ENCODE assay signal across 18 cellular contexts in the genomic region with DNA sequence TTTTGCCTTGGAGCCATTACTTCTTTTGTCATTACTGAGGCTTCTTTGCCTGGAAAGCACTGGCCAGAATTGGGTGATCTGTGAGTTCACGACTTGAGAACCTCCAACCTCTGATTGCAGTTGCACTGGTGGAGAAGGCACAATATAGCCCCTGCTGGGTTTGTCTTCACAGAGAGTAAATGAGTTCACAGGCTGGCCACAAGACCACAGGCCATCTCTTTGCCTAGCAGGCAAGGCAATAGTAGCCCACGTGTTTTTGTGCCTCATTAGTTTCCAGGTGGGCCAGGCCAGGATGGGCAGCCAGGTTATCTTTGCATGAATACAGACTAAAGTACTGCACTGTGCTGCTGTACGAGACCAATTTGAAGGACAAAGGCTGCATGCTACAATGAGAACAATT.
DNase-seq lines count a peak whose midpoint lies in the region; ATAC-seq and TF ChIP-seq lines count a peak whose summit lies in the region.
"Had no signal": no experiment of that assay in that cellular context is flagged by ENCODE, and none has a peak within 500 bp of the region (broad histone marks: within the 10 kb centered on the region; RNA-seq: fewer than 3 reads in every experiment).

No MANE protein-coding gene starts in this region.

- no peaks in the 10 kb centered on the region for H3K79me2 ChIP-seq in GM23338 (replicated peaks; ENCODE audit: insufficient read depth)
- H3K79me2 ChIP-seq in trophoblast cell (ENCODE audit: control insufficient read depth, insufficient read depth, low read length, poor library complexity): peaks cover 2% of the 10 kb centered on the region

- DNase-seq in DMS79 (lab: John Stamatoyannopoulos, UW): peak; percentile 70
- DNase-seq in GM23338 (ENCODE audit: low spot score): no peak
- peak; percentile 50 for DNase-seq in endodermal cell
- DNase-seq in trophoblast cell: no peak
- no peak for DNase-seq in esophagus muscularis mucosa (ENCODE audit: extremely low spot score)
- DNase-seq: CD4-positive, CD25-positive, alpha-beta regulatory T cell; GDM1; HCEC 1CT; NCI-H1048; NCI-H187 treated with DMSO at 0.1 percent for 48 hours; NCI-H2107; NCI-H510A treated with DMSO at 0.1 percent for 48 hours had no signal

- TF ChIP-seq POLR2A in esophagus muscularis mucosa (IDR thresholded peaks at IDR 0.05; ENCODE audit: low read depth): no peak

- WGBS in endodermal cell (ENCODE audit: insufficient coverage in 1 of 2, insufficient read length in 1 of 2), 2 experiments: 59 to 65% methylated on average over 2 to 3 of the region's 3 CpGs
- WGBS in trophoblast cell (ENCODE audit: extremely low coverage, insufficient coverage, insufficient read length): no CpG with 5 or more reads among the region's 3 CpGs
- 59% methylated on average over 2 of the region's 3 CpGs for WGBS in esophagus muscularis mucosa

- intact Hi-C loops in esophagus muscularis mucosa (cut with DNase I): no loop called here

- peak overlapping the region; percentile 64 for H2BK12ac ChIP-seq in trophoblast cell (ENCODE audit: low read length)

- H4K8ac ChIP-seq in trophoblast cell (ENCODE audit: low read depth, low read length): peak overlapping the region; percentile 62

- TF ChIP-seq CTCF in GM23338 (conservative IDR thresholded peaks at IDR 0.05; ENCODE audit: low read depth in 2 of 2) (no peak), endodermal cell (conservative IDR thresholded peaks at IDR 0.05) (no peak), esophagus muscularis mucosa (IDR thresholded peaks at IDR 0.05) (no peak)

- peak; percentile 51 for ATAC-seq in GM23338
- no peak for ATAC-seq in HG03342 (IDR thresholded peaks at IDR 0.05; ENCODE audit: unreplicated experiment)
- no peak for ATAC-seq in HG02981 (IDR thresholded peaks at IDR 0.05; ENCODE audit: unreplicated experiment)
- ATAC-seq: GM12878 had no signal

- H2AFZ ChIP-seq in GM23338: no peak overlapping the region
- H2AFZ ChIP-seq in trophoblast cell (ENCODE audit: insufficient read depth, low read length, poor library complexity): no peak overlapping the region

- no peak overlapping the region for H3K4me2 ChIP-seq in GM23338
- H3K4me2 ChIP-seq in trophoblast cell (ENCODE audit: low read length): peak overlapping the region; percentile 7
- H3K4me2 ChIP-seq: BLaER1 had no signal

- no peak overlapping the region for H3K4me3 Mint-ChIP-seq in GM23338
- no peak overlapping the region for H3K4me3 Mint-ChIP-seq in endodermal cell
- H3K4me3 Mint-ChIP-seq: CD4-positive, CD25-positive, alpha-beta regulatory T cell had no signal

- H4K91ac ChIP-seq in trophoblast cell (ENCODE audit: low read depth, low read length): peak overlapping the region; percentile 96

- peak overlapping the region; percentile 75 for H2AK5ac ChIP-seq in trophoblast cell (ENCODE audit: low read length)

- no peaks in the 10 kb centered on the region for H3K36me3 Mint-ChIP-seq in GM23338 (ENCODE audit: low read depth)
- no peaks in the 10 kb centered on the region for H3K36me3 Mint-ChIP-seq in endodermal cell (ENCODE audit: low read depth)
- H3K36me3 Mint-ChIP-seq: CD4-positive, CD25-positive, alpha-beta regulatory T cell had no signal

- H3K27ac Mint-ChIP-seq in GM23338: peak overlapping the region; percentile 29; the same call in 1 of the 2 replicates
- no peak overlapping the region for H3K27ac Mint-ChIP-seq in endodermal cell
- H3K27ac Mint-ChIP-seq: CD4-positive, CD25-positive, alpha-beta regulatory T cell had no signal

- H3K9me3 Mint-ChIP-seq in GM23338 (no peaks in the 10 kb centered on the region; the same call in 2 of the 3 replicates), endodermal cell (no peaks in the 10 kb centered on the region)

- H3K36me3 ChIP-seq in GM23338 (ENCODE audit: insufficient read depth): no peaks in the 10 kb centered on the region
- no peaks in the 10 kb centered on the region for H3K36me3 ChIP-seq in endodermal cell (ENCODE audit: control insufficient read depth, insufficient read depth, low read length)
- no peaks in the 10 kb centered on the region for H3K36me3 ChIP-seq in trophoblast cell (ENCODE audit: control insufficient read depth in 1 of 2, insufficient read depth in 2 of 2, low read length in 2 of 2)
- no peaks in the 10 kb centered on the region for H3K36me3 ChIP-seq in esophagus muscularis mucosa
- H3K36me3 ChIP-seq: BLaER1, SJSA1 had no signal

- peaks cover 3% of the 10 kb centered on the region; the same call in 1 of the 2 replicates for H3K4me1 ChIP-seq in GM23338 (ENCODE audit: insufficient read depth)
- H3K4me1 ChIP-seq in endodermal cell (ENCODE audit: control insufficient read depth, insufficient read depth, low read length): peaks cover 8% of the 10 kb centered on the region
- H3K4me1 ChIP-seq in trophoblast cell (ENCODE audit: control insufficient read depth in 1 of 2, insufficient read depth in 2 of 2, low read length in 2 of 2): peaks cover 11 to 14% of the 10 kb centered on the region in 2 experiments
- peaks cover 0 to 12% (median 4%) of the 10 kb centered on the region in 4 donors for H3K4me1 ChIP-seq in esophagus muscularis mucosa
- H3K4me1 ChIP-seq: BLaER1, SJSA1 had no signal

- H4K12ac ChIP-seq in trophoblast cell (ENCODE audit: low read depth, low read length): peak overlapping the region; percentile 7

- H2BK5ac ChIP-seq in trophoblast cell (ENCODE audit: low read depth, low read length, poor library complexity): peak overlapping the region; percentile 86

- H3K14ac ChIP-seq in trophoblast cell (ENCODE audit: low read length): peak overlapping the region; percentile 91

- H3K27me3 Mint-ChIP-seq in GM23338 (ENCODE audit: insufficient read depth, low read depth, poor library complexity) (no peaks in the 10 kb centered on the region), endodermal cell (ENCODE audit: insufficient read depth) (peaks cover 3% of the 10 kb centered on the region)
- H3K27me3 Mint-ChIP-seq: CD4-positive, CD25-positive, alpha-beta regulatory T cell had no signal

- no peaks in the 10 kb centered on the region for H3K9me2 ChIP-seq in GM23338 (ENCODE audit: insufficient read depth)

- H3K27ac ChIP-seq in GM23338 (ENCODE audit: low read depth) (no peak overlapping the region), endodermal cell (ENCODE audit: low read depth, low read length) (no peak overlapping the region), trophoblast cell (ENCODE audit: low read depth, low read length) (peak overlapping the region; percentile 85), esophagus muscularis mucosa (replicated peaks in 1 of 4) (no peak overlapping the region)
- H3K27ac ChIP-seq: BLaER1, HL-60, SJSA1 had no signal

- peak overlapping the region; percentile 13 for H3K4ac ChIP-seq in trophoblast cell (ENCODE audit: low read depth, low read length)

- H3K9me3 ChIP-seq in endodermal cell (ENCODE audit: control insufficient read depth, low read length): no peaks in the 10 kb centered on the region
- no peaks in the 10 kb centered on the region for H3K9me3 ChIP-seq in trophoblast cell (ENCODE audit: insufficient read depth, low read depth, low read length)
- no peaks in the 10 kb centered on the region for H3K9me3 ChIP-seq in esophagus muscularis mucosa
- H3K9me3 ChIP-seq: BLaER1, SJSA1 had no signal

- H3K23ac ChIP-seq in trophoblast cell (ENCODE audit: low read length): no peak overlapping the region

- H3K9ac ChIP-seq in endodermal cell (ENCODE audit: extremely low read depth, low read length, poor library complexity, severe bottlenecking) (no peak overlapping the region), trophoblast cell (ENCODE audit: low read length) (no peak overlapping the region)
- H3K9ac ChIP-seq: BLaER1 had no signal

- no peaks in the 10 kb centered on the region for H3F3A ChIP-seq in GM23338 (replicated peaks; ENCODE audit: low read depth)

- peak overlapping the region; percentile 92 for H2BK120ac ChIP-seq in trophoblast cell (ENCODE audit: insufficient read depth, low read length, poor library complexity)

- no peaks in the 10 kb centered on the region for H4K20me1 ChIP-seq in GM23338 (replicated peaks; ENCODE audit: insufficient read depth)
- H4K20me1 ChIP-seq: BLaER1 had no signal

- H3K18ac ChIP-seq in trophoblast cell (ENCODE audit: low read length): peak overlapping the region; percentile 72

- H3K79me1 ChIP-seq in trophoblast cell (ENCODE audit: low read length): peaks cover 21% of the 10 kb centered on the region

- no peaks in the 10 kb centered on the region for H3K27me3 ChIP-seq in GM23338 (ENCODE audit: insufficient read depth)
- no peaks in the 10 kb centered on the region for H3K27me3 ChIP-seq in endodermal cell (ENCODE audit: control insufficient read depth, insufficient read depth, low read length, poor library complexity, severe bottlenecking)
- H3K27me3 ChIP-seq in trophoblast cell (ENCODE audit: insufficient read depth, low read length): no peaks in the 10 kb centered on the region
- H3K27me3 ChIP-seq in esophagus muscularis mucosa: no peaks in the 10 kb centered on the region
- H3K27me3 ChIP-seq: BLaER1, SJSA1 had no signal

- H3K4me3 ChIP-seq in GM23338 (no peak overlapping the region), endodermal cell (ENCODE audit: low read length) (no peak overlapping the region), trophoblast cell (ENCODE audit: low read depth, low read length) (no peak overlapping the region), esophagus muscularis mucosa (no peak overlapping the region)
- H3K4me3 ChIP-seq: BLaER1, GM12878, SJSA1 had no signal

- TF ChIP-seq EP300 in esophagus muscularis mucosa (IDR thresholded peaks at IDR 0.05): no peak

- H3K4me1 Mint-ChIP-seq in GM23338: peaks cover 32% of the 10 kb centered on the region
- H3K4me1 Mint-ChIP-seq in endodermal cell: peaks cover 22% of the 10 kb centered on the region
- H3K4me1 Mint-ChIP-seq: CD4-positive, CD25-positive, alpha-beta regulatory T cell had no signal

TF ChIP-seq in GM23338, 12 proteins besides CTCF, POLR2A, EP300 and RAD21 (continues in another document):
- TF ChIP-seq CREB1 (CRISPR knock-in tag; IDR thresholded peaks at IDR 0.05; ENCODE audit: low read depth) (no peak), EZH2phosphoT487 (IDR thresholded peaks at IDR 0.05; ENCODE audit: unreplicated experiment) (no peak), ZNF114 (CRISPR knock-in tag; IDR thresholded peaks at IDR 0.05) (no peak), EZH2 (IDR thresholded peaks at IDR 0.05; ENCODE audit: low read depth, unreplicated experiment) (no peak), ZNF331 (CRISPR knock-in tag; IDR thresholded peaks at IDR 0.05; ENCODE audit: low read depth) (no peak), ETS1 (IDR thresholded peaks at IDR 0.05) (no peak), NANOG (IDR thresholded peaks at IDR 0.05; ENCODE audit: borderline replicate concordance) (no peak), POLR2AphosphoS5 (IDR thresholded peaks at IDR 0.05; ENCODE audit: low read depth) (no peak)

Comparison
In these comparisons a context has a peak if more than half of its experiments do, and no peak if none do; other contexts are left out.
1. DNase-seq: peak in DMS79 (single experiment) and endodermal cell (single experiment); none in GM23338 (single experiment), trophoblast cell (0 of 2) and esophagus muscularis mucosa (single experiment).